Comparison of ENCODE assay signal across 13 cellular contexts in the genomic region with DNA sequence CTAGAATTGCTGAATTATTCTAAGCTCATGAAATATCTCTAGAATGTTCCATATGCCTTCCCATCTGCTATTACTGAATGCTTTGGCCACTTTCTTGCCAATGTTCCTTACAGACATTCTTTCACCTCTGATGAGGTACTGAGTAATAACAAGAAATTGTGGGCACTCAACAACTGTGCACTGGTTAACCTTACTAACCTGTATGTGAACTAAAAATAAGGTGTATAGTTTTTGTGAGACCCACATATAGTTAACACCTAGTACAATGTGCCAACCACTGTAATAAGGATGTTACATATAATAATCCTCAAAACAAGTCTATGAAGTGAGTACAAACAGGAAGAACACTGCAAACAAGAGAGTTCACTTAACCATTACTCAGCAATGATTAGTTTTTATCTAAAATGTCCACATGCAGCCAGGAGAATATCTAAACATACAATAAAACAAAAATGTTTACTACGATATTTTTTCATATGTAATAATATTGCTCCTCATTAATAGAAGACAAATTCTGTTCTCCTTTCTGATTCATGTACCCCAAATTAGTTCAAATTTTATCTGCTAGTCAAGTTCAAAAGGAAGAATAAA. TPM values are rescaled to one million over a fixed set of nuclear protein-coding genes. Genes with fewer than 3 reads are reported as not detected.
DNase-seq lines count a peak whose midpoint lies in the region; FAIRE-seq and TF ChIP-seq lines count a peak whose summit lies in the region.
"Had no signal": no experiment of that assay in that cellular context is flagged by ENCODE, and none has a peak within 500 bp of the region (broad histone marks: within the 10 kb centered on the region; RNA-seq: fewer than 3 reads in every experiment).

No MANE protein-coding gene starts in this region.

- H3K9me2 ChIP-seq in MM.1S (replicated peaks; ENCODE audit: insufficient read depth, low read length), result no peaks in the 10 kb centered on the region

- H3K9me3 ChIP-seq in BLaER1 (peaks cover 38% of the 10 kb centered on the region), MM.1S (replicated peaks; ENCODE audit: insufficient read depth, low read length) (no peaks in the 10 kb centered on the region)

- DNase-seq in GM12891 (ENCODE audit: insufficient read length, low spot score), result no peak
- no peak for DNase-seq in MM.1S
- DNase-seq in GM10248 (ENCODE audit: extremely low spot score), result no peak
- DNase-seq in NCI-H2081 (lab: John Stamatoyannopoulos, UW), result no peak
- no peak for DNase-seq in HK-2 (ENCODE audit: unreplicated experiment)
- DNase-seq in NCI-H1105 treated with DMSO at 0.1 percent for 48 hours (lab: John Stamatoyannopoulos, UW), result no peak

- TF ChIP-seq CTCF in MM.1S (IDR thresholded peaks at IDR 0.05; ENCODE audit: low read length) (no peak), brain (conservative IDR thresholded peaks at IDR 0.05) (no peak), GM10248 (IDR thresholded peaks at IDR 0.05; ENCODE audit: control extremely low read depth, extremely low read depth, low read depth, missing control alignments) (no peak)

- H3K4me1 Mint-ChIP-seq in brain, result peaks cover 44% of the 10 kb centered on the region

- no peak overlapping the region for H2AFZ ChIP-seq in MM.1S (ENCODE audit: low read length)
- H2AFZ ChIP-seq: hepatocyte, parathyroid adenoma had no signal

- peak; percentile 68 for FAIRE-seq in GM12891 (lab: Jason Lieb, UNC)
- FAIRE-seq: bronchial epithelial cell, endothelial cell of umbilical vein had no signal

- no peak for TF ChIP-seq POLR2A in GM12891 (IDR thresholded peaks at IDR 0.05; ENCODE audit: low read depth, low read length)

- H3K9ac ChIP-seq in BLaER1 (no peak overlapping the region), MM.1S (ENCODE audit: low read length) (no peak overlapping the region)
- H3K9ac ChIP-seq: parathyroid adenoma had no signal

- POLR2A ChIA-PET in GM10248 (lab: Yijun Ruan, JAX), result no interaction called here

- peak overlapping the region; percentile 20 to 95 (median 65) for H3K4me3 Mint-ChIP-seq in brain
- H3K4me3 Mint-ChIP-seq: memory B cell had no signal

- H3K36me3 Mint-ChIP-seq in brain, result peaks cover 50% of the 10 kb centered on the region
- H3K36me3 Mint-ChIP-seq: memory B cell had no signal

- H3F3A ChIP-seq in MM.1S (ENCODE audit: insufficient read depth, low read length), result peaks cover 4% of the 10 kb centered on the region

- peak overlapping the region; percentile 76 for H3K4me2 ChIP-seq in BLaER1
- peak overlapping the region; percentile 79; the same call in 1 of the 2 replicates for H3K4me2 ChIP-seq in MM.1S (ENCODE audit: low read depth, low read length)

- peaks cover 41% of the 10 kb centered on the region for H3K36me3 ChIP-seq in BLaER1
- H3K36me3 ChIP-seq in MM.1S (replicated peaks; ENCODE audit: insufficient read depth, low read length), result no peaks in the 10 kb centered on the region

- no peaks in the 10 kb centered on the region for H3K27me3 ChIP-seq in BLaER1
- H3K27me3 ChIP-seq in MM.1S (replicated peaks; ENCODE audit: insufficient read depth, low read length), result no peaks in the 10 kb centered on the region
- H3K27me3 ChIP-seq: hepatocyte had no signal

- peaks cover 88% of the 10 kb centered on the region for H3K79me2 ChIP-seq in MM.1S (ENCODE audit: low read length)

- H3K27ac ChIP-seq in BLaER1 (no peak overlapping the region), MM.1S (ENCODE audit: low read length) (no peak overlapping the region)
- H3K27ac ChIP-seq: hepatocyte, parathyroid adenoma had no signal

- H3K27me3 Mint-ChIP-seq in brain, result peaks cover 9% of the 10 kb centered on the region
- H3K27me3 Mint-ChIP-seq: memory B cell had no signal

- CTCF ChIA-PET in GM10248 (lab: Yijun Ruan, JAX), result interaction anchor here (1.1 to 2.0 kb wide), 6 partner anchors 9 to 147 kb away, joined by 3 to 7 read pairs (median 4); no protein-coding TSS in a partner anchor

- peaks cover 42% of the 10 kb centered on the region for H3K4me1 ChIP-seq in BLaER1
- H3K4me1 ChIP-seq in MM.1S (ENCODE audit: low read length), result peaks cover 33% of the 10 kb centered on the region

- H3K9me3 Mint-ChIP-seq in brain, result peaks cover 6 to 19% (median 9%) of the 10 kb centered on the region in 5 experiments
- H3K9me3 Mint-ChIP-seq: memory B cell had no signal

- H4K20me1 ChIP-seq in BLaER1, result peaks cover 68% of the 10 kb centered on the region
- no peaks in the 10 kb centered on the region for H4K20me1 ChIP-seq in MM.1S (ENCODE audit: insufficient read depth, low read length)

- no peak overlapping the region for H3K27ac Mint-ChIP-seq in brain
- H3K27ac Mint-ChIP-seq: memory B cell had no signal

- H3K4me3 ChIP-seq in BLaER1 (0 out of 2 replicates have a peak overlapping the region, but pooled peaks have one; percentile 100), MM.1S (ENCODE audit: low read length) (no peak overlapping the region)
- H3K4me3 ChIP-seq: hepatocyte had no signal

TF ChIP-seq in GM12891, 5 proteins besides CTCF, POLR2A, EP300 and RAD21:
- TF ChIP-seq POU2F2 (IDR thresholded peaks at IDR 0.05; ENCODE audit: low read depth, low read length) (no peak), SPI1 (IDR thresholded peaks at IDR 0.05; ENCODE audit: low read depth, low read length) (no peak), POLR2AphosphoS5 (IDR thresholded peaks at IDR 0.05; ENCODE audit: low read depth, low read length) (no peak), TAF1 (IDR thresholded peaks at IDR 0.05; ENCODE audit: low read depth, low read length) (no peak), PAX5 (IDR thresholded peaks at IDR 0.05; ENCODE audit: insufficient read depth, low read length, severe bottlenecking) (no peak)

RNA-seq across cellular contexts. Expression of a gene that starts 4.4 kb away (rescaled TPM):
- polyA plus RNA-seq in GM12891 (2012; ENCODE audit: low read depth, missing spikeins), result 9.3 TPM
- polyA plus RNA-seq in brain (ENCODE audit: insufficient read depth, low read depth, low replicate concordance), result 3.8 TPM
